In genomic region chr11:33692013-33692504, GRCh38 we compare ENCODE assay signal across 8 cellular contexts. TPM values are rescaled to one million over a fixed set of nuclear protein-coding genes. Genes with fewer than 3 reads are reported as not detected.
DNase-seq lines count a peak whose midpoint lies in the region; ATAC-seq and TF ChIP-seq lines count a peak whose summit lies in the region.

No MANE protein-coding gene starts in this region.

- no peak for TF ChIP-seq EP300 in suprapubic skin (IDR thresholded peaks at IDR 0.05)

- POLR2A ChIA-PET in AG04449 (lab: Yijun Ruan, JAX), result interaction anchor here (0.5 to 3.5 kb wide), 9 partner anchors 9 to 338 kb away, joined by 3 to 31 read pairs (median 4); partner anchors contain the start of genes C11orf91 and CD59

- no peak for TF ChIP-seq POLR2A in suprapubic skin (IDR thresholded peaks at IDR 0.05)

- H3K27ac ChIP-seq in caudate nucleus (ENCODE audit: low read depth, low read length) (peak overlapping the region; percentile 77), left lung (peak overlapping the region; percentile 84 to 92), suprapubic skin (peak overlapping the region; percentile 91)

- H3K4me3 Mint-ChIP-seq in activated T-cell treated with anti-CD3 and anti-CD28 coated beads, Interleukin-2, amount 50 U/mL, for 4 hours, result no peak overlapping the region

- CTCF ChIA-PET in AG04449 (lab: Yijun Ruan, JAX), result interaction anchor here (1.0 to 12.5 kb wide), 11 partner anchors 11 to 329 kb away, joined by 3 to 396 read pairs (median 7); partner anchors contain the start of gene CD59

- no peaks in the 10 kb centered on the region for H3K36me3 ChIP-seq in left lung
- no peaks in the 10 kb centered on the region for H3K36me3 ChIP-seq in suprapubic skin

- ATAC-seq in left lung, result peak; percentile 71
- no peak for ATAC-seq in activated T-cell treated with anti-CD3 and anti-CD28 coated beads, Interleukin-2, amount 50 U/mL, for 4 hours
- no peak for ATAC-seq in HG02973 (IDR thresholded peaks at IDR 0.05; ENCODE audit: unreplicated experiment)

- H3K27me3 Mint-ChIP-seq in activated T-cell treated with anti-CD3 and anti-CD28 coated beads, Interleukin-2, amount 50 U/mL, for 4 hours (ENCODE audit: low read depth), result peaks cover 14% of the 10 kb centered on the region

- H3K4me1 Mint-ChIP-seq in activated T-cell treated with anti-CD3 and anti-CD28 coated beads, Interleukin-2, amount 50 U/mL, for 4 hours (ENCODE audit: low read depth), result peaks cover 2% of the 10 kb centered on the region

- no peaks in the 10 kb centered on the region for H3K36me3 Mint-ChIP-seq in activated T-cell treated with anti-CD3 and anti-CD28 coated beads, Interleukin-2, amount 50 U/mL, for 4 hours (ENCODE audit: insufficient read depth)

- H3K4me3 ChIP-seq in AG04449 (ENCODE audit: low read depth, low read length) (peak overlapping the region; percentile 38), left lung (no peak overlapping the region), suprapubic skin (no peak overlapping the region)

- H3K9me3 ChIP-seq in left lung, result peaks cover 0 to 5% of the 10 kb centered on the region in 2 donors
- H3K9me3 ChIP-seq in suprapubic skin, result no peaks in the 10 kb centered on the region

- intact Hi-C loops in left lung (cut with DNase I), result no loop called here

- H3K27me3 ChIP-seq in left lung (no peaks in the 10 kb centered on the region), suprapubic skin (no peaks in the 10 kb centered on the region)

- DNase-seq in AG04449 (ENCODE audit: low read depth, low spot score), result peak; percentile 88
- DNase-seq in NCI-H1417 treated with DMSO at 0.1 percent for 48 hours (lab: John Stamatoyannopoulos, UW), result peak; percentile 31
- DNase-seq in caudate nucleus (lab: John Stamatoyannopoulos, UW), result peak in 52 of 61 donors; percentile 17 to 87 (median 55)
- peak in 1 of 2 donors; percentile 59 for DNase-seq in left lung
- DNase-seq in suprapubic skin (ENCODE audit: low spot score in 2 of 2), result peak in 1 of 2 donors; percentile 87
- DNase-seq in activated T-cell treated with anti-CD3 and anti-CD28 coated beads, Interleukin-2, amount 50 U/mL, for 4 hours, result no peak
- no peak for DNase-seq in NCI-H2171 (lab: John Stamatoyannopoulos, UW)

- WGBS in suprapubic skin, result 20% methylated on average over 9 of the region's 9 CpGs

- peaks cover 16 to 72% of the 10 kb centered on the region in 2 donors for H3K4me1 ChIP-seq in left lung
- H3K4me1 ChIP-seq in suprapubic skin, result peaks cover 75% of the 10 kb centered on the region

- TF ChIP-seq CTCF in AG04449 (IDR thresholded peaks at IDR 0.05; ENCODE audit: insufficient read depth, low read length, missing control alignments) (no peak), left lung (IDR thresholded peaks at IDR 0.05) (no peak), suprapubic skin (IDR thresholded peaks at IDR 0.05) (no peak)

- H3K9me3 Mint-ChIP-seq in activated T-cell treated with anti-CD3 and anti-CD28 coated beads, Interleukin-2, amount 50 U/mL, for 4 hours, result peaks cover 4% of the 10 kb centered on the region

RNA-seq across cellular contexts. Expression of gene C11orf91, which starts 8.6 kb away (rescaled TPM):
- 1 to 10 TPM in 1 of 2 donors, not detected in 1; 2.2 TPM for total RNA-seq in left lung
- total RNA-seq in suprapubic skin, result not detected
- total RNA-seq in activated T-cell treated with anti-CD3 and anti-CD28 coated beads, Interleukin-2, amount 50 U/mL, for 4 hours, result not detected

RNA-seq across cellular contexts. Expression of gene CD59, which starts 44.2 kb away (rescaled TPM):
- total RNA-seq in left lung (1,000 to 10,000 TPM in 1 of 2 donors, 100 to 1,000 TPM in 1; 928 to 1,244 TPM), suprapubic skin (100 to 1,000 TPM; 309 to 520 (median 422) TPM)
- 10 to 100 TPM; 27.8 to 44.8 (median 30.0) TPM for total RNA-seq in activated T-cell treated with anti-CD3 and anti-CD28 coated beads, Interleukin-2, amount 50 U/mL, for 4 hours

Comparison
In these comparisons a context has a peak if more than half of its experiments do, and no peak if none do; other contexts are left out.
1. DNase-seq: peak in AG04449 (single experiment), NCI-H1417 treated with DMSO at 0.1 percent for 48 hours (single experiment) and caudate nucleus (52 of 61); none in activated T-cell treated with anti-CD3 and anti-CD28 coated beads, Interleukin-2, amount 50 U/mL, for 4 hours (single experiment) and NCI-H2171 (single experiment).
2. RNA of gene CD59, which starts 44.2 kb away (total RNA-seq): 928 to 1,244 TPM in left lung and 309 to 520 TPM in suprapubic skin; 27.8 to 44.8 TPM in activated T-cell treated with anti-CD3 and anti-CD28 coated beads, Interleukin-2, amount 50 U/mL, for 4 hours; every median in the first group is over 4 times any median in the second.
3. Peak in every context shown above with its lines, with median percentiles within 50 percentile points of each other: H3K27ac ChIP-seq.